In the genomic region with DNA sequence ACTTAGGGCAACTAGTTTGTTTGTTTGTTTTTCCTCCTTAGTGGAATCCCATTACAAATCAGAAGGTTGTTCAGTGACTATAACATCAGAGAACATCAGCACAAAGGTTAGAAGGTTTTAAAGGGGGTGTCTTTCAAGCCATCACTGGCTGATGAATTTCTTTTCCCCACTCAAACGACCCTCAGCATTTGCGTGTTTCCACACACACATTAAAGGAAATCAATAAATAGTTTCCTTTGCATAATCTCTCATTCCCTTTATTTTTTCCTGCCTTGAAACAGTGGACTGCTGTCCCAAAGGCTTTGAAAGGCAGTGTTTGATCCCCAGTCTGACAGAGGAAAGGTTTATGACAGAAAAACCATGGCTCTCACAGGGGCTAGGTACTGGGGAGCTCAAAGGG, we compare ENCODE assay signal across 23 cellular contexts. TPM values are rescaled to one million over a fixed set of nuclear protein-coding genes. Genes with fewer than 3 reads are reported as not detected.
DNase-seq lines count a peak whose midpoint lies in the region; ATAC-seq and TF ChIP-seq lines count a peak whose summit lies in the region.
"Had no signal": no experiment of that assay in that cellular context is flagged by ENCODE, and none has a peak within 500 bp of the region (broad histone marks: within the 10 kb centered on the region; RNA-seq: fewer than 3 reads in every experiment).

No MANE protein-coding gene starts in this region.

- H2AFZ ChIP-seq in GM23248 (peak overlapping the region; percentile 96; the same call in 1 of the 2 replicates), PC-9 (no peak overlapping the region), mesenchymal stem cell (ENCODE audit: low read depth, low read length) (no peak overlapping the region)

- peak overlapping the region in 1 of 2 donors; percentile 93 for H3K27ac Mint-ChIP-seq in activated naive CD4-positive, alpha-beta T cell treated with anti-CD3 and anti-CD28 coated beads, Interleukin-2, amount 50 U/mL, for 72 hours
- H3K27ac Mint-ChIP-seq: T-helper 1 cell treated with Interleukin-12 subunit alpha and Interleukin-12 subunit beta and Interleukin-4 antibody, amounts not matched to agents 30 μg/mL and 1 μg/mL, for 36 hours had no signal

- TF ChIP-seq CTCF in PC-9 (conservative IDR thresholded peaks at IDR 0.05) = no peak

- H3K27me3 ChIP-seq in GM23248 (replicated peaks; ENCODE audit: insufficient read depth) (no peaks in the 10 kb centered on the region), PC-9 (ENCODE audit: insufficient read depth, low read depth) (no peaks in the 10 kb centered on the region), mesenchymal stem cell (ENCODE audit: control insufficient read depth in 1 of 2, insufficient read depth in 1 of 2, low read length in 2 of 2) (no peaks in the 10 kb centered on the region)
- H3K27me3 ChIP-seq: brain microvascular endothelial cell, neutrophil, thyroid gland had no signal

- no peak overlapping the region for H4K91ac ChIP-seq in mesenchymal stem cell (ENCODE audit: low read length)

- peak overlapping the region; percentile 94 for H3K27ac ChIP-seq in GM23248
- H3K27ac ChIP-seq in PC-9 = no peak overlapping the region
- H3K27ac ChIP-seq in mesenchymal stem cell (ENCODE audit: low read length, poor library complexity, severe bottlenecking) = no peak overlapping the region
- H3K27ac ChIP-seq: brain microvascular endothelial cell, neutrophil, SK-N-MC, thyroid gland had no signal

- H3K9ac ChIP-seq in GM23248 (peak overlapping the region; percentile 13; the same call in 1 of the 2 replicates), mesenchymal stem cell (ENCODE audit: low read length) (peak overlapping the region; percentile 95)

- H3K14ac ChIP-seq in mesenchymal stem cell (ENCODE audit: low read length in 2 of 2) = no peak overlapping the region

- ATAC-seq in activated naive CD4-positive, alpha-beta T cell treated with anti-CD3 and anti-CD28 coated beads, Interleukin-2, amount 50 U/mL, for 72 hours = no peak
- ATAC-seq in HG03045 (IDR thresholded peaks at IDR 0.05; ENCODE audit: unreplicated experiment) = no peak
- ATAC-seq: lower lobe of right lung, mucosa of descending colon had no signal

- in situ Hi-C loops in GM23248 (cut with MboI) = no loop called here

- H3K36me3 Mint-ChIP-seq in activated naive CD4-positive, alpha-beta T cell treated with anti-CD3 and anti-CD28 coated beads, Interleukin-2, amount 50 U/mL, for 72 hours = peaks cover 8 to 12% of the 10 kb centered on the region in 2 donors

- H3K4me1 ChIP-seq in GM23248 (ENCODE audit: insufficient read depth) = peaks cover 36% of the 10 kb centered on the region
- peaks cover 21% of the 10 kb centered on the region for H3K4me1 ChIP-seq in PC-9 (replicated peaks; ENCODE audit: insufficient read depth)
- peaks cover 18% of the 10 kb centered on the region for H3K4me1 ChIP-seq in mesenchymal stem cell (ENCODE audit: control insufficient read depth, insufficient read depth, low read depth, low read length)

- H4K8ac ChIP-seq in mesenchymal stem cell (ENCODE audit: low read length) = no peak overlapping the region

- POLR2A ChIA-PET in PC-9 (lab: Charles Lee; ENCODE audit: unreplicated experiment) = no interaction called here

- H3K9me2 ChIP-seq in GM23248 (ENCODE audit: insufficient read depth) (no peaks in the 10 kb centered on the region), PC-9 (ENCODE audit: insufficient read depth) (no peaks in the 10 kb centered on the region)

- no peak overlapping the region for H3K23ac ChIP-seq in mesenchymal stem cell (ENCODE audit: low read length in 2 of 2)

- no TSS peak for BruUV-seq in PC-9 (replicated peaks; lab: Mats Ljungman, UMichigan)

- DNase-seq in GM23248 = no peak
- DNase-seq in PC-9 = no peak
- DNase-seq in mesenchymal stem cell = no peak
- DNase-seq in retina = peak; percentile 3
- DNase-seq in NCI-H510A treated with DMSO at 0.1 percent for 48 hours (lab: John Stamatoyannopoulos, UW) = no peak
- no peak for DNase-seq in activated naive CD4-positive, alpha-beta T cell treated with anti-CD3 and anti-CD28 coated beads, Interleukin-2, amount 50 U/mL, for 72 hours (ENCODE audit: low spot score in 2 of 2)
- DNase-seq in HuH-7 (ENCODE audit: low spot score) = no peak
- DNase-seq: activated CD4-positive, alpha-beta T cell treated with anti-CD3 and anti-CD28 coated beads for 4 hours; activated T-cell treated with anti-CD3 and anti-CD28 coated beads, Interleukin-2, amount 50 U/mL, for 1 hour; brain microvascular endothelial cell; DMS 273 treated with DMSO at 0.1 percent for 48 hours; lower lobe of right lung; mucosa of descending colon; NCI-H1105 treated with DMSO at 0.1 percent for 48 hours; NCI-H2029 treated with DMSO at 0.1 percent for 48 hours; NCI-H2227 treated with DMSO at 0.1 percent for 48 hours; NCI-H69; thyroid gland had no signal

- no peak overlapping the region for H3K4me2 ChIP-seq in GM23248 (ENCODE audit: unreplicated experiment)
- peak overlapping the region; percentile 97; the same call in 1 of the 2 replicates for H3K4me2 ChIP-seq in PC-9
- H3K4me2 ChIP-seq in mesenchymal stem cell (ENCODE audit: low read length, poor library complexity, severe bottlenecking) = no peak overlapping the region

- H2BK120ac ChIP-seq in mesenchymal stem cell (ENCODE audit: low read depth, low read length) = no peak overlapping the region

- H3F3A ChIP-seq in GM23248 (ENCODE audit: insufficient read depth) = 0 out of 2 replicates have a peak, but pooled peaks cover 10% of the 10 kb centered on the region
- H3F3A ChIP-seq in PC-9 (ENCODE audit: insufficient read depth, low read depth) = peaks cover 5% of the 10 kb centered on the region; the same call in 1 of the 2 replicates

- intact Hi-C loops in PC-9 (cut with micrococcal nuclease; ENCODE audit: unreplicated experiment) = loop anchor here (10.0 kb wide), 2 partner anchors 682 to 882 kb away; partner anchors contain the start of genes DIS3L and SNAPC5

- H3K9me3 Mint-ChIP-seq in activated naive CD4-positive, alpha-beta T cell treated with anti-CD3 and anti-CD28 coated beads, Interleukin-2, amount 50 U/mL, for 72 hours = no peaks in the 10 kb centered on the region
- H3K9me3 Mint-ChIP-seq: stimulated activated naive CD8-positive, alpha-beta T cell treated with anti-CD3 and anti-CD28 coated beads, Interleukin-15, amount 100 ng/mL, for 72 hours; T-helper 1 cell treated with Interleukin-12 subunit alpha and Interleukin-12 subunit beta and Interleukin-4 antibody, amounts not matched to agents 30 μg/mL and 1 μg/mL, for 36 hours had no signal

- H4K20me1 ChIP-seq in GM23248 (ENCODE audit: insufficient read depth) (no peaks in the 10 kb centered on the region), PC-9 (ENCODE audit: insufficient read depth) (no peaks in the 10 kb centered on the region)

- no peak overlapping the region for H2BK12ac ChIP-seq in mesenchymal stem cell (ENCODE audit: low read length in 2 of 2)

- H3K4ac ChIP-seq in mesenchymal stem cell (ENCODE audit: low read depth in 1 of 2, low read length in 2 of 2) = no peak overlapping the region

- H2BK5ac ChIP-seq in mesenchymal stem cell (ENCODE audit: low read depth, low read length, poor library complexity, severe bottlenecking) = no peak overlapping the region

- no peak overlapping the region for H3K18ac ChIP-seq in mesenchymal stem cell (ENCODE audit: low read depth in 1 of 2, low read length in 2 of 2)

- no peak overlapping the region for H2BK15ac ChIP-seq in mesenchymal stem cell (ENCODE audit: low read depth, poor library complexity, severe bottlenecking)

- H2AK5ac ChIP-seq in mesenchymal stem cell (ENCODE audit: low read length, severe bottlenecking) = no peak overlapping the region

- CTCF ChIA-PET in PC-9 (lab: Charles Lee) = no interaction called here

- no peak overlapping the region for H3K4me3 ChIP-seq in GM23248
- no peak overlapping the region for H3K4me3 ChIP-seq in PC-9
- H3K4me3 ChIP-seq in mesenchymal stem cell (ENCODE audit: insufficient read depth in 1 of 2, low read depth in 1 of 2, low read length in 2 of 2) = peak overlapping the region in 1 of 2 experiments; percentile 82
- H3K4me3 ChIP-seq: lower lobe of right lung, mucosa of descending colon, SK-N-MC, thyroid gland had no signal

- H3K79me2 ChIP-seq in GM23248 (ENCODE audit: insufficient read depth) (peaks cover 37% of the 10 kb centered on the region), PC-9 (ENCODE audit: low read depth) (peaks cover 24% of the 10 kb centered on the region)

- H3K36me3 ChIP-seq in GM23248 (ENCODE audit: low read depth) (no peaks in the 10 kb centered on the region), PC-9 (ENCODE audit: low read depth) (no peaks in the 10 kb centered on the region), mesenchymal stem cell (ENCODE audit: control insufficient read depth in 1 of 2, insufficient read depth in 2 of 2, low read depth in 1 of 2, low read length in 2 of 2) (peaks cover 0 to 4% of the 10 kb centered on the region in 2 experiments)
- H3K36me3 ChIP-seq: brain microvascular endothelial cell, lower lobe of right lung, neutrophil, thyroid gland had no signal

- H3K79me1 ChIP-seq in mesenchymal stem cell (replicated peaks; ENCODE audit: low read length, poor library complexity, severe bottlenecking) = peaks cover 12% of the 10 kb centered on the region

- no peaks in the 10 kb centered on the region for H3K9me3 ChIP-seq in GM23248 (ENCODE audit: low read depth)
- no peaks in the 10 kb centered on the region for H3K9me3 ChIP-seq in PC-9 (ENCODE audit: insufficient read depth, low read depth)
- H3K9me3 ChIP-seq in mesenchymal stem cell (ENCODE audit: control insufficient read depth, low read length) = no peaks in the 10 kb centered on the region
- H3K9me3 ChIP-seq: lower lobe of right lung, mucosa of descending colon, neutrophil, thyroid gland had no signal

- 97 to 98% methylated on average over 2 of the region's 2 CpGs for WGBS in GM23248 (ENCODE audit: low coverage in 1 of 2, low lambda C conversion rate in 2 of 2, missing lambda C conversion rate in 2 of 2), 2 experiments
- 96% methylated on average over 2 of the region's 2 CpGs for WGBS in mesenchymal stem cell

RNA-seq across cellular contexts. Expression of gene INTS14, which starts 2.0 kb away (rescaled TPM):
- total RNA-seq in GM23248 (2014; rRNA removed; shearing (Covaris generic)) = 23.1 and 41.4 TPM in 2 replicates
- polyA plus RNA-seq in GM23248 (2016; fragmentation: Nextera tagmentation; extraction: Ambion mirVana) = 31.7 and 34.3 TPM in 2 replicates
- total RNA-seq in PC-9 (2021) = 46.6 and 53.7 TPM in 2 replicates
- 22.2 TPM for polyA plus RNA-seq in mesenchymal stem cell (2013, experiment 1 of 2)
- polyA plus RNA-seq in mesenchymal stem cell (2013, experiment 2 of 2) = 22.1 TPM
- 10 to 100 TPM; 48.5 to 55.4 TPM for total RNA-seq in activated naive CD4-positive, alpha-beta T cell treated with anti-CD3 and anti-CD28 coated beads, Interleukin-2, amount 50 U/mL, for 72 hours

RNA-seq across cellular contexts. Expression of gene SLC24A1, which starts 8.8 kb away (rescaled TPM):
- 7.2 and 10.5 TPM in 2 replicates for total RNA-seq in GM23248 (2014; rRNA removed; shearing (Covaris generic))
- polyA plus RNA-seq in GM23248 (2016; fragmentation: Nextera tagmentation; extraction: Ambion mirVana) = 2.1 and 4.9 TPM in 2 replicates
- 22.5 and 32.4 TPM in 2 replicates for total RNA-seq in PC-9 (2021)
- polyA plus RNA-seq in mesenchymal stem cell (2013, experiment 1 of 2) = 6.1 TPM
- polyA plus RNA-seq in mesenchymal stem cell (2013, experiment 2 of 2) = 5.1 TPM
- 10 to 100 TPM in 1 of 2 donors, 1 to 10 TPM in 1; 6.4 to 11.0 TPM for total RNA-seq in activated naive CD4-positive, alpha-beta T cell treated with anti-CD3 and anti-CD28 coated beads, Interleukin-2, amount 50 U/mL, for 72 hours
